In the genomic region with DNA sequence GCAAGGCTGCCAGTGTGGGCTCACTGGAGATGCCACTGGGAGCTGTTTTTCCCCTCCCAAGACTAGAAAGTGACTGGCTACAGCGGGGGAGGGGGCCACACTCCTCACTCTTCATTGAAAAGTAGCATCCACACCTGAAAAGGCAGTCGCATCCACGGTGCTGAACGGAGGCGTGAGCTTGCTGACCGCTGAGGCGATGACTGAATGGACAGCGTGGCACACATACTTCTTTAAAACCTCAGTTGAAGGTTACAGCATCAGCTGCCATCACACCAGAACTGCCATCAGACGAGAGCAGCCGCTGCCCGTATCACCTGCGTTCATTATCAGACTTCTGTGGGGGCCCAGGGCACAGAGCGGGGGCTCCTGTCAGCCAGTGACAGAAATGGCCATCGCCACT, we compare ENCODE assay signal across 14 cellular contexts.
DNase-seq lines count a peak whose midpoint lies in the region; ATAC-seq and TF ChIP-seq lines count a peak whose summit lies in the region.
"Had no signal": no experiment of that assay in that cellular context is flagged by ENCODE, and none has a peak within 500 bp of the region (broad histone marks: within the 10 kb centered on the region; RNA-seq: fewer than 3 reads in every experiment).

No MANE protein-coding gene starts in this region.

- no peak for TF ChIP-seq CTCF in natural killer cell (IDR thresholded peaks at IDR 0.05)
- no peak for TF ChIP-seq CTCF in HCT116 (IDR thresholded peaks at IDR 0.05 in 2 of 3, conservative IDR thresholded peaks at IDR 0.05 in 1 of 3; ENCODE audit: borderline replicate concordance in 1 of 3, insufficient read depth in 1 of 3, low read depth in 2 of 3, low read length in 2 of 3)

- no peaks in the 10 kb centered on the region for H3K27me3 ChIP-seq in HCT116 (ENCODE audit: insufficient read depth, low read length)
- H3K27me3 ChIP-seq in neuronal stem cell (ENCODE audit: control insufficient read depth in 3 of 3, insufficient read depth in 3 of 3, low read depth in 1 of 3, low read length in 3 of 3) = peaks cover 0 to 2% (median 0%) of the 10 kb centered on the region in 3 experiments

- RAD21 ChIA-PET in HCT116 (lab: Charles Lee; ENCODE audit: low non-redundant PET in 1 of 2, low total read pairs in 2 of 2, uncharacterized antibody in 2 of 2, unreplicated experiment in 2 of 2) = no interaction called here

- ATAC-seq in natural killer cell treated with Interleukin-12 subunit alpha and Interleukin-12 subunit beta and Interleukin-15 and Interleukin-18, amount 100 ng/mL, for 72 hours = no peak
- ATAC-seq in natural killer cell (no peak), HCT116 (no peak), HG02759 (IDR thresholded peaks at IDR 0.05; ENCODE audit: unreplicated experiment) (no peak), HG02642 (IDR thresholded peaks at IDR 0.05; ENCODE audit: poor library complexity, unreplicated experiment) (no peak)
- ATAC-seq: GM12878, HepG2 had no signal

- H4K20me1 ChIP-seq in HCT116 (ENCODE audit: insufficient read depth) = no peaks in the 10 kb centered on the region

- H2AK5ac ChIP-seq in neuronal stem cell (ENCODE audit: low read depth, low read length) = no peak overlapping the region

- no peak overlapping the region for H2BK12ac ChIP-seq in neuronal stem cell (ENCODE audit: low read length)

- no peak overlapping the region for H2AFZ ChIP-seq in HCT116 (ENCODE audit: low read depth, low read length, poor library complexity, severe bottlenecking)
- H2AFZ ChIP-seq in neuronal stem cell (ENCODE audit: low read length) = no peak overlapping the region
- H2AFZ ChIP-seq: GM23248 had no signal

- H4K91ac ChIP-seq in neuronal stem cell (ENCODE audit: low read depth, low read length, poor library complexity) = no peak overlapping the region

- H3K4me3 Mint-ChIP-seq in natural killer cell treated with Interleukin-12 subunit alpha and Interleukin-12 subunit beta and Interleukin-15 and Interleukin-18, amount 100 ng/mL, for 72 hours = no peak overlapping the region
- no peak overlapping the region for H3K4me3 Mint-ChIP-seq in natural killer cell
- no peak overlapping the region for H3K4me3 Mint-ChIP-seq in T-helper 2 cell treated with Interferon-gamma antibody and Interleukin-4, amounts not matched to agents 5 μg/mL and 100 μg/mL, for 36 hours
- H3K4me3 Mint-ChIP-seq: B cell; CD4-positive, alpha-beta T cell had no signal

- CTCF ChIA-PET in HCT116 (lab: Charles Lee) = no interaction called here

- no TSS peak for BruUV-seq in HCT116 (replicated peaks; lab: Mats Ljungman, UMichigan)

- no peak overlapping the region for H2BK5ac ChIP-seq in neuronal stem cell (ENCODE audit: low read length)

- no peak overlapping the region for H3K14ac ChIP-seq in neuronal stem cell (ENCODE audit: low read length)

- H3K4ac ChIP-seq in neuronal stem cell (ENCODE audit: low read length) = no peak overlapping the region

- H3K9me3 ChIP-seq in HCT116 (ENCODE audit: control insufficient read depth in 1 of 2, insufficient read depth in 1 of 2, low read depth in 1 of 2, low read length in 2 of 2) = no peaks in the 10 kb centered on the region
- no peaks in the 10 kb centered on the region for H3K9me3 ChIP-seq in neuronal stem cell (replicated peaks in 1 of 2; ENCODE audit: control insufficient read depth in 2 of 2, insufficient read depth in 1 of 2, low read depth in 1 of 2, low read length in 2 of 2)

- H3K27ac Mint-ChIP-seq in natural killer cell treated with Interleukin-12 subunit alpha and Interleukin-12 subunit beta and Interleukin-15 and Interleukin-18, amount 100 ng/mL, for 72 hours = no peak overlapping the region
- H3K27ac Mint-ChIP-seq in natural killer cell = no peak overlapping the region
- H3K27ac Mint-ChIP-seq in T-helper 2 cell treated with Interferon-gamma antibody and Interleukin-4, amounts not matched to agents 5 μg/mL and 100 μg/mL, for 36 hours = no peak overlapping the region
- H3K27ac Mint-ChIP-seq: B cell; CD4-positive, alpha-beta T cell had no signal

- no peaks in the 10 kb centered on the region for H3K36me3 ChIP-seq in HCT116 (ENCODE audit: control insufficient read depth in 1 of 2, insufficient read depth in 2 of 2, low read length in 2 of 2)
- peaks cover 19 to 91% of the 10 kb centered on the region in 2 donors for H3K36me3 ChIP-seq in neuronal stem cell (replicated peaks in 1 of 2; ENCODE audit: control insufficient read depth in 2 of 2, insufficient read depth in 2 of 2, low read length in 2 of 2)

- WGBS in neuronal stem cell (ENCODE audit: extremely low coverage in 2 of 2, insufficient read length in 2 of 2, insufficient replicate concordance in 1 of 2), 2 donors = no CpG with 5 or more reads among the region's 14 CpGs

- TF ChIP-seq RAD21 in HCT116 (IDR thresholded peaks at IDR 0.05; ENCODE audit: low read depth) = no peak

- H3K18ac ChIP-seq in neuronal stem cell (ENCODE audit: low read length) = peak overlapping the region; percentile 31

- intact Hi-C loops in natural killer cell (cut with micrococcal nuclease) (no loop called here), HCT116 (cut with micrococcal nuclease) (loop anchor here (2.0 kb wide), 1 partner anchor 99 kb away; no protein-coding TSS in a partner anchor)

- H3K27me3 Mint-ChIP-seq in natural killer cell treated with Interleukin-12 subunit alpha and Interleukin-12 subunit beta and Interleukin-15 and Interleukin-18, amount 100 ng/mL, for 72 hours = peaks cover 0 to 8% of the 10 kb centered on the region in 2 donors
- peaks cover 0 to 3% of the 10 kb centered on the region in 2 donors for H3K27me3 Mint-ChIP-seq in natural killer cell (ENCODE audit: low read depth in 2 of 2)
- H3K27me3 Mint-ChIP-seq in T-helper 2 cell treated with Interferon-gamma antibody and Interleukin-4, amounts not matched to agents 5 μg/mL and 100 μg/mL, for 36 hours (ENCODE audit: low read depth) = peaks cover 10% of the 10 kb centered on the region
- H3K27me3 Mint-ChIP-seq: CD4-positive, alpha-beta T cell had no signal

- H3K4me1 Mint-ChIP-seq in natural killer cell treated with Interleukin-12 subunit alpha and Interleukin-12 subunit beta and Interleukin-15 and Interleukin-18, amount 100 ng/mL, for 72 hours (ENCODE audit: low read depth in 2 of 2) = peaks cover 3 to 6% of the 10 kb centered on the region in 2 donors
- H3K4me1 Mint-ChIP-seq in natural killer cell = peaks cover 10 to 15% of the 10 kb centered on the region in 2 donors
- H3K4me1 Mint-ChIP-seq in T-helper 2 cell treated with Interferon-gamma antibody and Interleukin-4, amounts not matched to agents 5 μg/mL and 100 μg/mL, for 36 hours (ENCODE audit: low read depth) = peaks cover 16% of the 10 kb centered on the region

- H2BK120ac ChIP-seq in neuronal stem cell (ENCODE audit: low read depth, low read length) = no peak overlapping the region

- H3K9ac ChIP-seq in HCT116 (ENCODE audit: low read length) = no peak overlapping the region
- no peak overlapping the region for H3K9ac ChIP-seq in neuronal stem cell (ENCODE audit: low read depth, low read length, poor library complexity)
- H3K9ac ChIP-seq: GM23248 had no signal

- peaks cover 35% of the 10 kb centered on the region for H3K79me1 ChIP-seq in neuronal stem cell (ENCODE audit: low read depth, low read length)

- H3K4me2 ChIP-seq in HCT116 (ENCODE audit: low read length) = 0 out of 2 replicates have a peak overlapping the region, but pooled peaks have one; percentile 68
- no peak overlapping the region for H3K4me2 ChIP-seq in neuronal stem cell (ENCODE audit: insufficient read depth, low read length, poor library complexity, severe bottlenecking)

- no peak overlapping the region for H2BK15ac ChIP-seq in neuronal stem cell (ENCODE audit: low read length)

- POLR2A ChIA-PET in HCT116 (lab: Charles Lee) = no interaction called here

- H3K27ac ChIP-seq in HCT116 (ENCODE audit: low read depth, low read length) = no peak overlapping the region
- H3K27ac ChIP-seq in neuronal stem cell (replicated peaks; ENCODE audit: low read length) = no peak overlapping the region
- H3K27ac ChIP-seq: GM23248 had no signal

- peak; percentile 31 for DNase-seq in natural killer cell treated with Interleukin-12 subunit alpha and Interleukin-12 subunit beta and Interleukin-15 and Interleukin-18, amount 100 ng/mL, for 72 hours (ENCODE audit: low spot score)
- DNase-seq in natural killer cell (no peak), HCT116 (ENCODE audit: low read depth, low spot score) (no peak), neuronal stem cell (ENCODE audit: low spot score) (no peak)
- DNase-seq in T-helper 2 cell treated with Interferon-gamma antibody and Interleukin-4, amounts not matched to agents 5 μg/mL and 100 μg/mL, for 36 hours (ENCODE audit: low spot score) = no peak
- DNase-seq: Calu3; CD4-positive, alpha-beta T cell; DMS 273 treated with DMSO at 0.1 percent for 48 hours; GM23248 had no signal

- H3K9me2 ChIP-seq in HCT116 (ENCODE audit: insufficient read depth) = no peaks in the 10 kb centered on the region

- H3K79me2 ChIP-seq in HCT116 (ENCODE audit: insufficient read depth, low read length) = peaks cover 7% of the 10 kb centered on the region; the same call in 1 of the 2 replicates

- no peaks in the 10 kb centered on the region for H3K9me3 Mint-ChIP-seq in natural killer cell treated with Interleukin-12 subunit alpha and Interleukin-12 subunit beta and Interleukin-15 and Interleukin-18, amount 100 ng/mL, for 72 hours
- no peaks in the 10 kb centered on the region for H3K9me3 Mint-ChIP-seq in natural killer cell
- no peaks in the 10 kb centered on the region for H3K9me3 Mint-ChIP-seq in T-helper 2 cell treated with Interferon-gamma antibody and Interleukin-4, amounts not matched to agents 5 μg/mL and 100 μg/mL, for 36 hours
- H3K9me3 Mint-ChIP-seq: CD4-positive, alpha-beta T cell had no signal

- no peak overlapping the region for H4K8ac ChIP-seq in neuronal stem cell (ENCODE audit: low read depth, low read length)

- H3K4me1 ChIP-seq in HCT116 (ENCODE audit: control insufficient read depth in 1 of 2, insufficient read depth in 2 of 2, low read length in 2 of 2) (peaks cover 7 to 35% of the 10 kb centered on the region in 2 experiments; a peak in 3 of 4 replicates), neuronal stem cell (ENCODE audit: control insufficient read depth in 2 of 2, insufficient read depth in 1 of 2, low read depth in 1 of 2, low read length in 2 of 2) (peaks cover 2 to 13% of the 10 kb centered on the region in 2 donors)

- H3K36me3 Mint-ChIP-seq in natural killer cell treated with Interleukin-12 subunit alpha and Interleukin-12 subunit beta and Interleukin-15 and Interleukin-18, amount 100 ng/mL, for 72 hours = no peaks in the 10 kb centered on the region
- no peaks in the 10 kb centered on the region for H3K36me3 Mint-ChIP-seq in natural killer cell
- no peaks in the 10 kb centered on the region for H3K36me3 Mint-ChIP-seq in T-helper 2 cell treated with Interferon-gamma antibody and Interleukin-4, amounts not matched to agents 5 μg/mL and 100 μg/mL, for 36 hours (ENCODE audit: low read depth)

- no peak for TF ChIP-seq POLR2A in HCT116 (IDR thresholded peaks at IDR 0.05; ENCODE audit: borderline replicate concordance, extremely low read depth, insufficient read depth, insufficient read length)

- H3K4me3 ChIP-seq in HCT116 (replicated peaks in 1 of 2; ENCODE audit: low read depth in 1 of 2, low read length in 2 of 2) = no peak overlapping the region
- no peak overlapping the region for H3K4me3 ChIP-seq in neuronal stem cell (ENCODE audit: low read length in 2 of 2)
- H3K4me3 ChIP-seq: GM12878, GM23248 had no signal

- no peak overlapping the region for H3K23ac ChIP-seq in neuronal stem cell (ENCODE audit: low read depth, low read length, poor library complexity)

TF ChIP-seq in HCT116, 20 proteins besides CTCF, POLR2A, EP300 and RAD21 (continues in another document):
- TF ChIP-seq EGR1 (IDR thresholded peaks at IDR 0.05; ENCODE audit: low read depth) = no peak
